Comparison of ENCODE assay signal across 8 cellular contexts in genomic region chr6:105993769-105994521, GRCh38.
DNase-seq lines count a peak whose midpoint lies in the region; ATAC-seq, FAIRE-seq and TF ChIP-seq lines count a peak whose summit lies in the region.

No MANE protein-coding gene starts in this region.

- in situ Hi-C loops in HepG2 (cut with HindIII; ENCODE audit: extremely low pct_ligation_motif_present, low pct_unique_long_range_greater_than_20kb), result no loop called here

- no peaks in the 10 kb centered on the region for H4K20me1 ChIP-seq in HepG2 (ENCODE audit: insufficient read depth, low read length)

- TF ChIP-seq POLR2A in HepG2 (IDR thresholded peaks at IDR 0.05; ENCODE audit: insufficient read depth in 1 of 2, low read depth in 2 of 2, low read length in 2 of 2) (no peak), testis (IDR thresholded peaks at IDR 0.05) (no peak)

- POLR2A ChIA-PET in HepG2 (lab: Yijun Ruan, JAX), result no interaction called here

- no peaks in the 10 kb centered on the region for H3K79me2 ChIP-seq in HepG2 (ENCODE audit: insufficient read depth, low read length)

- no peak for DNase-seq in HepG2 (ENCODE audit: low spot score)
- DNase-seq in dermis blood vessel endothelial cell, result peak; percentile 19
- DNase-seq in testis, result peak; percentile 19
- no peak for DNase-seq in NCI-H82 treated with DMSO at 0.1 percent for 48 hours (lab: John Stamatoyannopoulos, UW; ENCODE audit: unreplicated experiment)

- FAIRE-seq in HepG2 (lab: Jason Lieb, UNC), result no peak

- TF ChIP-seq CTCF in liver (IDR thresholded peaks at IDR 0.05; ENCODE audit: low read depth, low read length, missing input control) (no peak), HepG2 (CRISPR knock-in tag; IDR thresholded peaks at IDR 0.05) (no peak), testis (IDR thresholded peaks at IDR 0.05) (no peak)

- H3K9ac ChIP-seq in liver (ENCODE audit: low read depth in 1 of 2, low read length in 2 of 2), result no peak overlapping the region
- H3K9ac ChIP-seq in HepG2 (ENCODE audit: insufficient read depth, low read depth, low read length), result no peak overlapping the region

- ATAC-seq in HepG2 (no peak), HG02885 (IDR thresholded peaks at IDR 0.05; ENCODE audit: poor library complexity, unreplicated experiment) (no peak)
- peak; percentile 45 to 46 for ATAC-seq in activated CD4-positive, CD25-positive, alpha-beta regulatory T cell treated with anti-CD3 and anti-CD28 coated beads, Interleukin-2, amount 50 U/mL, for 24 hours

- intact Hi-C loops in HepG2 (cut with micrococcal nuclease; ENCODE audit: unreplicated experiment) (loop anchor here (10.0 kb wide), 1 partner anchor 311 kb away; no protein-coding TSS in a partner anchor), testis (cut with DNase I; ENCODE audit: low total_unique reads) (no loop called here)

- H3K9me3 ChIP-seq in liver (ENCODE audit: control insufficient read depth in 4 of 4, low read length in 3 of 4) (peaks cover 0 to 2% (median 0%) of the 10 kb centered on the region in 4 donors), HepG2 (ENCODE audit: low read length) (no peaks in the 10 kb centered on the region), mesodermal cell (ENCODE audit: control insufficient read depth, low read length) (no peaks in the 10 kb centered on the region), testis (no peaks in the 10 kb centered on the region)

- TF ChIP-seq RAD21 in liver (IDR thresholded peaks at IDR 0.05), result peak in 1 of 2 donors; percentile 6
- no peak for TF ChIP-seq RAD21 in HepG2 (CRISPR knock-in tag; IDR thresholded peaks at IDR 0.05)

- H3K27ac ChIP-seq in liver (ENCODE audit: low read depth in 1 of 2, low read length in 2 of 2), result peak overlapping the region in 1 of 2 donors; percentile 11
- H3K27ac ChIP-seq in HepG2 (ENCODE audit: extremely low read length, insufficient read depth, low read length), result no peak overlapping the region
- H3K27ac ChIP-seq in mesodermal cell (ENCODE audit: low read depth, low read length, severe bottlenecking), result no peak overlapping the region
- peak overlapping the region; percentile 33 to 57 for H3K27ac ChIP-seq in testis

- H3K4me2 ChIP-seq in HepG2 (ENCODE audit: low read depth, low read length), result no peak overlapping the region

- no TSS peak for BruUV-seq in HepG2 (replicated peaks; lab: Mats Ljungman, UMichigan)

- H2AFZ ChIP-seq in HepG2 (ENCODE audit: low read length), result no peak overlapping the region

- TF ChIP-seq EP300 in HepG2 (IDR thresholded peaks at IDR 0.05; ENCODE audit: low read depth in 2 of 2, low read length in 2 of 2) (no peak), HepG2 (CRISPR knock-in tag; IDR thresholded peaks at IDR 0.05; ENCODE audit: borderline replicate concordance) (no peak)

- whole genome bisulfite sequencing in liver, result 5% methylated on average over 54 of the region's 54 CpGs
- 87% methylated on average over 54 of the region's 54 CpGs for WGBS in HepG2 (ENCODE audit: low lambda C conversion rate)
- 0 to 2% methylated on average over 43 of the region's 54 CpGs for WGBS in mesodermal cell (ENCODE audit: insufficient coverage in 2 of 2), 2 experiments
- WGBS in testis, 2 donors, result 12 to 15% methylated on average over 31 to 54 of the region's 54 CpGs

- H3K27me3 ChIP-seq in liver (ENCODE audit: control insufficient read depth in 4 of 4, insufficient read depth in 4 of 4, low read length in 3 of 4) (peaks cover 0 to 28% (median 2%) of the 10 kb centered on the region in 4 donors), HepG2 (ENCODE audit: control insufficient read depth in 1 of 2, insufficient read depth in 2 of 2, low read length in 2 of 2) (peaks cover 0 to 4% of the 10 kb centered on the region in 2 experiments; a peak in 3 of 5 replicates), testis (no peaks in the 10 kb centered on the region)

- H3K36me3 ChIP-seq in liver (ENCODE audit: control insufficient read depth in 4 of 4, insufficient read depth in 3 of 4, low read depth in 1 of 4, low read length in 3 of 4), result no peaks in the 10 kb centered on the region
- H3K36me3 ChIP-seq in HepG2 (replicated peaks in 1 of 2; ENCODE audit: control insufficient read depth in 1 of 2, insufficient read depth in 2 of 2, low read length in 2 of 2), result no peaks in the 10 kb centered on the region
- no peaks in the 10 kb centered on the region for H3K36me3 ChIP-seq in mesodermal cell (ENCODE audit: control insufficient read depth, insufficient read depth, low read length)
- no peaks in the 10 kb centered on the region for H3K36me3 ChIP-seq in testis (ENCODE audit: low read depth, missing control alignments)

- H3K4me1 ChIP-seq in liver (ENCODE audit: control insufficient read depth in 4 of 4, insufficient read depth in 4 of 4, low read length in 3 of 4) (peaks cover 3 to 31% (median 19%) of the 10 kb centered on the region in 4 donors), HepG2 (ENCODE audit: insufficient read depth, low read length) (peaks cover 15% of the 10 kb centered on the region), mesodermal cell (ENCODE audit: control insufficient read depth, insufficient read depth, low read length, poor library complexity, severe bottlenecking) (no peaks in the 10 kb centered on the region), testis (peaks cover 9% of the 10 kb centered on the region)

- H3K4me3 ChIP-seq in liver (ENCODE audit: low read depth in 1 of 3, low read length in 3 of 3) (peak overlapping the region; percentile 49 to 64 (median 56)), HepG2 (replicated peaks in 1 of 3; ENCODE audit: insufficient read depth in 1 of 3, low read depth in 2 of 3, low read length in 3 of 3) (no peak overlapping the region), mesodermal cell (ENCODE audit: extremely low read depth, insufficient read depth, low read length, poor library complexity, severe bottlenecking) (peak overlapping the region; percentile 46), testis (peak overlapping the region; percentile 51 to 71)

- CTCF ChIA-PET in HepG2 (lab: Yijun Ruan, JAX; ENCODE audit: low intra/inter-chr PET ratio, low total read pairs), result no interaction called here

TF ChIP-seq in liver, 16 proteins besides CTCF, POLR2A, EP300 and RAD21:
- TF ChIP-seq, protein P1, sequence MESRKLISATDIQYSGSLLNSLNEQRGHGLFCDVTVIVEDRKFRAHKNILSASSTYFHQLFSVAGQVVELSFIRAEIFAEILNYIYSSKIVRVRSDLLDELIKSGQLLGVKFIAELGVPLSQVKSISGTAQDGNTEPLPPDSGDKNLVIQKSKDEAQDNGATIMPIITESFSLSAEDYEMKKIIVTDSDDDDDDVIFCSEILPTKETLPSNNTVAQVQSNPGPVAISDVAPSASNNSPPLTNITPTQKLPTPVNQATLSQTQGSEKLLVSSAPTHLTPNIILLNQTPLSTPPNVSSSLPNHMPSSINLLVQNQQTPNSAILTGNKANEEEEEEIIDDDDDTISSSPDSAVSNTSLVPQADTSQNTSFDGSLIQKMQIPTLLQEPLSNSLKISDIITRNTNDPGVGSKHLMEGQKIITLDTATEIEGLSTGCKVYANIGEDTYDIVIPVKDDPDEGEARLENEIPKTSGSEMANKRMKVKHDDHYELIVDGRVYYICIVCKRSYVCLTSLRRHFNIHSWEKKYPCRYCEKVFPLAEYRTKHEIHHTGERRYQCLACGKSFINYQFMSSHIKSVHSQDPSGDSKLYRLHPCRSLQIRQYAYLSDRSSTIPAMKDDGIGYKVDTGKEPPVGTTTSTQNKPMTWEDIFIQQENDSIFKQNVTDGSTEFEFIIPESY (IDR thresholded peaks at IDR 0.05), result no peak
- TF ChIP-seq RXRA (IDR thresholded peaks at IDR 0.05) (no peak), FOXA2 (IDR thresholded peaks at IDR 0.05) (no peak), GABPA (IDR thresholded peaks at IDR 0.05 in 1 of 2, conservative IDR thresholded peaks at IDR 0.05 in 1 of 2) (no peak), HNF4G (IDR thresholded peaks at IDR 0.05) (no peak), JUND (IDR thresholded peaks at IDR 0.05) (no peak), SP1 (IDR thresholded peaks at IDR 0.05) (no peak), FOXA1 (IDR thresholded peaks at IDR 0.05) (no peak), YY1 (IDR thresholded peaks at IDR 0.05) (no peak), EGR1 (IDR thresholded peaks at IDR 0.05; ENCODE audit: low read depth in 2 of 2) (no peak), HNF4A (conservative IDR thresholded peaks at IDR 0.05) (no peak)

TF ChIP-seq in HepG2, 621 proteins besides CTCF, POLR2A, EP300 and RAD21:
- TF ChIP-seq RFX3 (CRISPR knock-in tag; IDR thresholded peaks at IDR 0.05) (no peak), NCOA5 (CRISPR knock-in tag; IDR thresholded peaks at IDR 0.05) (no peak)
TF ChIP-seq in HepG2: peak in this region for 0.

Comparison
In these comparisons a context has a peak if more than half of its experiments do, and no peak if none do; other contexts are left out.
1. H3K4me3 ChIP-seq: peak in liver (3 of 3), mesodermal cell (single experiment) and testis (2 of 2); none in HepG2 (0 of 3).
2. H3K27ac ChIP-seq: peak in testis (2 of 2); none in HepG2 (single experiment) and mesodermal cell (single experiment).
3. ATAC-seq: peak in activated CD4-positive, CD25-positive, alpha-beta regulatory T cell treated with anti-CD3 and anti-CD28 coated beads, Interleukin-2, amount 50 U/mL, for 24 hours (2 of 2); none in HepG2 (single experiment) and HG02885 (single experiment).
4. DNase-seq: peak in dermis blood vessel endothelial cell (single experiment) and testis (single experiment); none in HepG2 (single experiment) and NCI-H82 treated with DMSO at 0.1 percent for 48 hours (single experiment).